ENCODE assay signal across 2 cellular contexts in the genomic region with DNA sequence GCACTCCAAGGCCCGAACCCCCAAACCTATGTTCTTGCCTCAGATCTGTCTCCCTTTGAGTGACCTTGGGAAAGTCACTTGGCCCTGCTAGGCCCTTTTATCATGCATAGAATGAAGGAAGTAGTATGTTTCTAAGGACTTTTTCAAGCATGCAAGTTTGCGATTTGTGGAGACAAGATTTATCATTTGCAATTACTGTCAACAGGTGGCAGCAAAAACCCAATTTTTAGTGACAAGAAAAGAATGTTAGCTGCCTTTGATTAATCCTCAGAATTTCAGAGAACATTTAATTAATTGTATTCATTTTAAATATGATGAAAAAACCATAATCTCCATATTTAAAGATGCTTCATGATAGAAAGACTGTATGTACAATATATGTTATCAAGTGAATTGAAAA.
TF ChIP-seq lines count a peak whose summit lies in the region.

No MANE protein-coding gene starts in this region.

TF ChIP-seq in K562, 482 proteins besides CTCF, POLR2A, EP300 and RAD21 (continued from another document):
- TF ChIP-seq, protein P1, sequence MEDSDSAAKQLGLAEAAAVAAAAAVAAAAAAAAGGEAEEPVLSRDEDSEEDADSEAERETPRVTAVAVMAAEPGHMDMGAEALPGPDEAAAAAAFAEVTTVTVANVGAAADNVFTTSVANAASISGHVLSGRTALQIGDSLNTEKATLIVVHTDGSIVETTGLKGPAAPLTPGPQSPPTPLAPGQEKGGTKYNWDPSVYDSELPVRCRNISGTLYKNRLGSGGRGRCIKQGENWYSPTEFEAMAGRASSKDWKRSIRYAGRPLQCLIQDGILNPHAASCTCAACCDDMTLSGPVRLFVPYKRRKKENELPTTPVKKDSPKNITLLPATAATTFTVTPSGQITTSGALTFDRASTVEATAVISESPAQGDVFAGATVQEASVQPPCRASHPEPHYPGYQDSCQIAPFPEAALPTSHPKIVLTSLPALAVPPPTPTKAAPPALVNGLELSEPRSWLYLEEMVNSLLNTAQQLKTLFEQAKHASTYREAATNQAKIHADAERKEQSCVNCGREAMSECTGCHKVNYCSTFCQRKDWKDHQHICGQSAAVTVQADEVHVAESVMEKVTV (CRISPR knock-in tag; IDR thresholded peaks at IDR 0.05), result peak; percentile 33; the same call in 1 of the 2 replicates

TF ChIP-seq in liver, 16 proteins besides CTCF, POLR2A, EP300 and RAD21 (continued from another document):
- TF ChIP-seq, protein P2, sequence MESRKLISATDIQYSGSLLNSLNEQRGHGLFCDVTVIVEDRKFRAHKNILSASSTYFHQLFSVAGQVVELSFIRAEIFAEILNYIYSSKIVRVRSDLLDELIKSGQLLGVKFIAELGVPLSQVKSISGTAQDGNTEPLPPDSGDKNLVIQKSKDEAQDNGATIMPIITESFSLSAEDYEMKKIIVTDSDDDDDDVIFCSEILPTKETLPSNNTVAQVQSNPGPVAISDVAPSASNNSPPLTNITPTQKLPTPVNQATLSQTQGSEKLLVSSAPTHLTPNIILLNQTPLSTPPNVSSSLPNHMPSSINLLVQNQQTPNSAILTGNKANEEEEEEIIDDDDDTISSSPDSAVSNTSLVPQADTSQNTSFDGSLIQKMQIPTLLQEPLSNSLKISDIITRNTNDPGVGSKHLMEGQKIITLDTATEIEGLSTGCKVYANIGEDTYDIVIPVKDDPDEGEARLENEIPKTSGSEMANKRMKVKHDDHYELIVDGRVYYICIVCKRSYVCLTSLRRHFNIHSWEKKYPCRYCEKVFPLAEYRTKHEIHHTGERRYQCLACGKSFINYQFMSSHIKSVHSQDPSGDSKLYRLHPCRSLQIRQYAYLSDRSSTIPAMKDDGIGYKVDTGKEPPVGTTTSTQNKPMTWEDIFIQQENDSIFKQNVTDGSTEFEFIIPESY (IDR thresholded peaks at IDR 0.05), result no peak
- TF ChIP-seq YY1 (IDR thresholded peaks at IDR 0.05) (no peak), FOXA1 (IDR thresholded peaks at IDR 0.05) (no peak), GABPA (IDR thresholded peaks at IDR 0.05 in 1 of 2, conservative IDR thresholded peaks at IDR 0.05 in 1 of 2) (no peak)
- TF ChIP-seq, protein P3, sequence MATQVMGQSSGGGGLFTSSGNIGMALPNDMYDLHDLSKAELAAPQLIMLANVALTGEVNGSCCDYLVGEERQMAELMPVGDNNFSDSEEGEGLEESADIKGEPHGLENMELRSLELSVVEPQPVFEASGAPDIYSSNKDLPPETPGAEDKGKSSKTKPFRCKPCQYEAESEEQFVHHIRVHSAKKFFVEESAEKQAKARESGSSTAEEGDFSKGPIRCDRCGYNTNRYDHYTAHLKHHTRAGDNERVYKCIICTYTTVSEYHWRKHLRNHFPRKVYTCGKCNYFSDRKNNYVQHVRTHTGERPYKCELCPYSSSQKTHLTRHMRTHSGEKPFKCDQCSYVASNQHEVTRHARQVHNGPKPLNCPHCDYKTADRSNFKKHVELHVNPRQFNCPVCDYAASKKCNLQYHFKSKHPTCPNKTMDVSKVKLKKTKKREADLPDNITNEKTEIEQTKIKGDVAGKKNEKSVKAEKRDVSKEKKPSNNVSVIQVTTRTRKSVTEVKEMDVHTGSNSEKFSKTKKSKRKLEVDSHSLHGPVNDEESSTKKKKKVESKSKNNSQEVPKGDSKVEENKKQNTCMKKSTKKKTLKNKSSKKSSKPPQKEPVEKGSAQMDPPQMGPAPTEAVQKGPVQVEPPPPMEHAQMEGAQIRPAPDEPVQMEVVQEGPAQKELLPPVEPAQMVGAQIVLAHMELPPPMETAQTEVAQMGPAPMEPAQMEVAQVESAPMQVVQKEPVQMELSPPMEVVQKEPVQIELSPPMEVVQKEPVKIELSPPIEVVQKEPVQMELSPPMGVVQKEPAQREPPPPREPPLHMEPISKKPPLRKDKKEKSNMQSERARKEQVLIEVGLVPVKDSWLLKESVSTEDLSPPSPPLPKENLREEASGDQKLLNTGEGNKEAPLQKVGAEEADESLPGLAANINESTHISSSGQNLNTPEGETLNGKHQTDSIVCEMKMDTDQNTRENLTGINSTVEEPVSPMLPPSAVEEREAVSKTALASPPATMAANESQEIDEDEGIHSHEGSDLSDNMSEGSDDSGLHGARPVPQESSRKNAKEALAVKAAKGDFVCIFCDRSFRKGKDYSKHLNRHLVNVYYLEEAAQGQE (IDR thresholded peaks at IDR 0.05), result no peak
